In genomic region chr2:11024010-11024615, GRCh38 we compare ENCODE assay signal across 18 cellular contexts.
DNase-seq lines count a peak whose midpoint lies in the region; ATAC-seq, FAIRE-seq and TF ChIP-seq lines count a peak whose summit lies in the region.
"Had no signal": no experiment of that assay in that cellular context is flagged by ENCODE, and none has a peak within 500 bp of the region (broad histone marks: within the 10 kb centered on the region; RNA-seq: fewer than 3 reads in every experiment).

No MANE protein-coding gene starts in this region.

- TF ChIP-seq CTCF in endothelial cell (IDR thresholded peaks at IDR 0.05; ENCODE audit: unreplicated experiment), result no peak
- no peak for TF ChIP-seq CTCF in pancreas (IDR thresholded peaks at IDR 0.05)

- no peak overlapping the region for H3K4me3 ChIP-seq in pancreas
- H3K4me3 ChIP-seq: HAP-1, smooth muscle cell had no signal

- H3K36me3 Mint-ChIP-seq in endothelial cell (ENCODE audit: low read depth, unreplicated experiment), result no peaks in the 10 kb centered on the region
- H3K36me3 Mint-ChIP-seq: activated naive CD8-positive, alpha-beta T cell treated with anti-CD3 and anti-CD28 coated beads for 36 hours had no signal

- H3K4me1 ChIP-seq in pancreas, result peaks cover 0 to 3% (median 0%) of the 10 kb centered on the region in 3 donors
- H3K4me1 ChIP-seq: HAP-1 had no signal

- FAIRE-seq in pancreas (lab: Jason Lieb, UNC), result no peak
- FAIRE-seq: bronchial epithelial cell, islet of Langerhans had no signal

- no peaks in the 10 kb centered on the region for H3K9me3 Mint-ChIP-seq in endothelial cell (ENCODE audit: unreplicated experiment)
- H3K9me3 Mint-ChIP-seq: activated naive CD8-positive, alpha-beta T cell treated with anti-CD3 and anti-CD28 coated beads for 36 hours had no signal

- 20 to 24% methylated on average over 23 of the region's 23 CpGs for WGBS in pancreas, 2 donors

- H3K27me3 Mint-ChIP-seq in endothelial cell (ENCODE audit: unreplicated experiment), result peaks cover 10% of the 10 kb centered on the region

- no peaks in the 10 kb centered on the region for H3K27me3 ChIP-seq in pancreas

- no peaks in the 10 kb centered on the region for H3K36me3 ChIP-seq in pancreas
- H3K36me3 ChIP-seq: HAP-1 had no signal

- peak overlapping the region; percentile 31 for H3K27ac Mint-ChIP-seq in endothelial cell (ENCODE audit: unreplicated experiment)
- H3K27ac Mint-ChIP-seq: activated naive CD8-positive, alpha-beta T cell treated with anti-CD3 and anti-CD28 coated beads for 36 hours had no signal

- H3K4me3 Mint-ChIP-seq in endothelial cell (ENCODE audit: unreplicated experiment), result no peak overlapping the region
- H3K4me3 Mint-ChIP-seq: activated naive CD8-positive, alpha-beta T cell treated with anti-CD3 and anti-CD28 coated beads for 36 hours had no signal

- intact Hi-C loops in pancreas (cut with DNase I), result no loop called here

- H3K4me1 Mint-ChIP-seq in endothelial cell (ENCODE audit: unreplicated experiment), result peaks cover 13% of the 10 kb centered on the region
- H3K4me1 Mint-ChIP-seq: activated naive CD8-positive, alpha-beta T cell treated with anti-CD3 and anti-CD28 coated beads for 36 hours had no signal

- ATAC-seq in pancreas (peak; percentile 83 to 97 (median 94)), HG03045 (IDR thresholded peaks at IDR 0.05; ENCODE audit: unreplicated experiment) (no peak), HG02623 (IDR thresholded peaks at IDR 0.05; ENCODE audit: unreplicated experiment) (no peak)

- H3K27ac ChIP-seq in pancreas, result peak overlapping the region in 2 of 4 donors; percentile 9 to 31
- H3K27ac ChIP-seq: C4-2B, HL-60 had no signal

- DNase-seq in DMS79 (lab: John Stamatoyannopoulos, UW) (peak; percentile 74), NCI-H187 (lab: John Stamatoyannopoulos, UW) (peak; percentile 56 to 83), endothelial cell (ENCODE audit: low spot score) (no peak), pancreas (peak; percentile 66 to 93 (median 82)), hypothalamus (lab: John Stamatoyannopoulos, UW) (no peak)
- DNase-seq: activated CD4-positive, alpha-beta T cell treated with anti-CD3 and anti-CD28 coated beads for 48 hours; activated naive CD8-positive, alpha-beta T cell treated with anti-CD3 and anti-CD28 coated beads for 36 hours; Karpas-422; NCI-H1436 treated with DMSO at 0.1 percent for 48 hours; stimulated activated naive CD4-positive, alpha-beta T cell had no signal

- H3K9me3 ChIP-seq in pancreas, result no peaks in the 10 kb centered on the region
- H3K9me3 ChIP-seq: HAP-1 had no signal

Comparison
In these comparisons a context has a peak if more than half of its experiments do, and no peak if none do; other contexts are left out.
1. DNase-seq: peak in DMS79 (single experiment), NCI-H187 (2 of 2) and pancreas (6 of 6); none in endothelial cell (single experiment) and hypothalamus (0 of 51).
2. ATAC-seq: peak in pancreas (4 of 4); none in HG03045 (single experiment) and HG02623 (single experiment).